Comparison of ENCODE assay signal across 12 cellular contexts in genomic region chr5:125257997-125258396, GRCh38.
"Had no signal": no experiment of that assay in that cellular context is flagged by ENCODE, and none has a peak within 500 bp of the region (broad histone marks: within the 10 kb centered on the region; RNA-seq: fewer than 3 reads in every experiment).

No MANE protein-coding gene starts in this region.

- H3K4me1 ChIP-seq: spleen, suprapubic skin had no signal

- ATAC-seq: activated CD8-positive, alpha-beta memory T cell treated with anti-CD3 and anti-CD28 coated beads, Interleukin-2, amount 10 ng/mL, durations not matched to agents 7 days and 5 days; stimulated activated naive CD8-positive, alpha-beta T cell treated with anti-CD3 and anti-CD28 coated beads, Interleukin-15, Interleukin-2, amounts not matched to agents 100 U/mL and 50 U/mL, for 24 hours had no signal

- H3K27ac ChIP-seq: spleen, suprapubic skin had no signal

- H3K27me3 ChIP-seq: spleen, suprapubic skin had no signal

- DNase-seq: activated CD4-positive, alpha-beta T cell treated with anti-CD3 and anti-CD28 coated beads, Interleukin-2, amount 50 U/mL, for 4 hours; activated CD4-positive, CD25-positive, alpha-beta regulatory T cell treated with anti-CD3 and anti-CD28 coated beads, Interleukin-2, amount 50 U/mL, for 72 hours; activated CD8-positive, alpha-beta memory T cell treated with anti-CD3 and anti-CD28 coated beads, Interleukin-2, amount 10 ng/mL, durations not matched to agents 7 days and 5 days; activated gamma-delta T cell; activated naive CD8-positive, alpha-beta T cell treated with anti-CD3 and anti-CD28 coated beads for 36 hours; activated T-cell treated with anti-CD3 and anti-CD28 coated beads, Interleukin-2, amount 50 U/mL, for 48 hours; endodermal cell; hippocampal formation; spleen; stimulated activated CD4-positive, alpha-beta T cell treated with anti-CD3 and anti-CD28 coated beads, Interleukin-2, amount 100 ng/mL, for 24 hours; stimulated activated naive CD8-positive, alpha-beta T cell treated with anti-CD3 and anti-CD28 coated beads, Interleukin-15, Interleukin-2, amounts not matched to agents 100 U/mL and 50 U/mL, for 24 hours had no signal

- H3K4me3 ChIP-seq: spleen, suprapubic skin had no signal

- H3K36me3 ChIP-seq: spleen, suprapubic skin had no signal
